In genomic region chr5:149671544-149671943, GRCh38 we compare ENCODE assay signal across 21 cellular contexts. TPM values are rescaled to one million over a fixed set of nuclear protein-coding genes. Genes with fewer than 3 reads are reported as not detected.
A peak's percentile ranks its signal among the peaks of the same experiment; 100 is the strongest.
DNase-seq lines count a peak whose midpoint lies in the region; ATAC-seq and TF ChIP-seq lines count a peak whose summit lies in the region.
"Had no signal": no experiment of that assay in that cellular context is flagged by ENCODE, and none has a peak within 500 bp of the region (broad histone marks: within the 10 kb centered on the region; RNA-seq: fewer than 3 reads in every experiment).

No MANE protein-coding gene starts in this region.

- no peaks in the 10 kb centered on the region for H3K27me3 ChIP-seq in mucosa of rectum (ENCODE audit: control insufficient read depth in 2 of 2, insufficient read depth in 2 of 2, low read length in 2 of 2)

- H3K36me3 Mint-ChIP-seq in WTC11, result peaks cover 5% of the 10 kb centered on the region
- H3K36me3 Mint-ChIP-seq: immature natural killer cell had no signal

- TF ChIP-seq CTCF in WTC11 (IDR thresholded peaks at IDR 0.05), result no peak

- H3K9me3 Mint-ChIP-seq in WTC11, result peaks cover 33% of the 10 kb centered on the region

- POLR2A ChIA-PET in WTC11 (lab: Charles Lee), result no interaction called here

- peak overlapping the region in 1 of 2 donors; percentile 33 for H3K9ac ChIP-seq in mucosa of rectum (ENCODE audit: low read depth in 1 of 2, low read length in 2 of 2)

- DNase-seq in DMS153 treated with DMSO at 0.1 percent for 48 hours (lab: John Stamatoyannopoulos, UW; ENCODE audit: unreplicated experiment), result peak; percentile 30
- DNase-seq in NCI-H2196 (lab: John Stamatoyannopoulos, UW; ENCODE audit: unreplicated experiment), result peak; percentile 90
- peak; percentile 72 to 92 for DNase-seq in T47D (ENCODE audit: low read depth in 1 of 2, low spot score in 1 of 2)
- no peak for DNase-seq in midbrain (lab: John Stamatoyannopoulos, UW)
- DNase-seq in WTC11 (ENCODE audit: low spot score), result no peak
- DNase-seq: activated B cell treated with CpG ODN at 0.5 μM for 24 hours; activated CD8-positive, alpha-beta T cell treated with anti-CD3 and anti-CD28 coated beads for 36 hours; activated naive CD4-positive, alpha-beta T cell treated with anti-CD3 and anti-CD28 coated beads for 36 hours; activated T-cell treated with anti-CD3 and anti-CD28 coated beads, Interleukin-2, amount 50 U/mL, for 4 hours; GF-D8; H9; immature natural killer cell; naive thymus-derived CD4-positive, alpha-beta T cell; NCI-H1436; T-helper 2 cell; trophoblast cell had no signal

- H3K27ac ChIP-seq in mucosa of rectum (ENCODE audit: low read depth in 2 of 2, low read length in 2 of 2), result peak overlapping the region; percentile 78 to 84
- H3K27ac ChIP-seq: SJSA1 had no signal

- no peak overlapping the region for H3K27ac Mint-ChIP-seq in WTC11
- H3K27ac Mint-ChIP-seq: activated B cell treated with CpG ODN at 0.5 μM for 24 hours; activated CD8-positive, alpha-beta T cell treated with anti-CD3 and anti-CD28 coated beads for 36 hours; activated naive CD4-positive, alpha-beta T cell treated with anti-CD3 and anti-CD28 coated beads for 36 hours; H9; immature natural killer cell; naive thymus-derived CD4-positive, alpha-beta T cell; stimulated activated naive CD8-positive, alpha-beta T cell treated with anti-CD3 and anti-CD28 coated beads, Interleukin-15, Interleukin-2, amounts not matched to agents 100 ng/mL and 50 ng/mL, for 24 hours had no signal

- ATAC-seq in HG03442 (IDR thresholded peaks at IDR 0.05; ENCODE audit: unreplicated experiment) (no peak), WTC11 (no peak)
- ATAC-seq: activated CD8-positive, alpha-beta T cell treated with anti-CD3 and anti-CD28 coated beads for 36 hours; activated T-cell treated with anti-CD3 and anti-CD28 coated beads, Interleukin-2, amount 50 U/mL, for 4 hours; naive thymus-derived CD4-positive, alpha-beta T cell; sciatic nerve had no signal

- no peak overlapping the region for H3K4me3 ChIP-seq in mucosa of rectum (ENCODE audit: low read length in 2 of 2)
- H3K4me3 ChIP-seq: SJSA1 had no signal

- no peaks in the 10 kb centered on the region; the same call in 1 of the 2 replicates for H3K4me1 Mint-ChIP-seq in WTC11
- H3K4me1 Mint-ChIP-seq: immature natural killer cell had no signal

- no peaks in the 10 kb centered on the region for H3K9me3 ChIP-seq in mucosa of rectum (ENCODE audit: control insufficient read depth in 2 of 2, low read length in 2 of 2)

- in situ Hi-C loops in T47D (cut with HindIII; ENCODE audit: low pct_unique_long_range_greater_than_20kb, low sequenced_read_pairs), result no loop called here

- CTCF ChIA-PET in WTC11 (lab: Charles Lee), result no interaction called here

- peaks cover 4% of the 10 kb centered on the region; the same call in 1 of the 2 replicates for H3K27me3 Mint-ChIP-seq in WTC11 (ENCODE audit: low read depth)
- H3K27me3 Mint-ChIP-seq: activated B cell treated with CpG ODN at 0.5 μM for 24 hours had no signal

- no peaks in the 10 kb centered on the region for H3K36me3 ChIP-seq in mucosa of rectum (ENCODE audit: control insufficient read depth in 2 of 2, insufficient read depth in 2 of 2, low read length in 2 of 2)
- H3K36me3 ChIP-seq: SJSA1 had no signal

- peaks cover 16 to 50% of the 10 kb centered on the region in 2 donors for H3K4me1 ChIP-seq in mucosa of rectum (ENCODE audit: control insufficient read depth in 2 of 2, insufficient read depth in 2 of 2, low read length in 2 of 2)
- H3K4me1 ChIP-seq: SJSA1 had no signal

- H3K4me3 Mint-ChIP-seq in WTC11, result no peak overlapping the region
- H3K4me3 Mint-ChIP-seq: activated B cell treated with CpG ODN at 0.5 μM for 24 hours; activated CD8-positive, alpha-beta T cell treated with anti-CD3 and anti-CD28 coated beads for 36 hours; activated naive CD4-positive, alpha-beta T cell treated with anti-CD3 and anti-CD28 coated beads for 36 hours; activated T-cell treated with anti-CD3 and anti-CD28 coated beads, Interleukin-2, amount 50 U/mL, for 4 hours; H9; immature natural killer cell; naive thymus-derived CD4-positive, alpha-beta T cell; stimulated activated naive CD8-positive, alpha-beta T cell treated with anti-CD3 and anti-CD28 coated beads, Interleukin-15, Interleukin-2, amounts not matched to agents 100 ng/mL and 50 ng/mL, for 24 hours had no signal

TF ChIP-seq in WTC11, 78 proteins besides CTCF, POLR2A, EP300 and RAD21:
- TF ChIP-seq CDX4 (CRISPR knock-in tag; IDR thresholded peaks at IDR 0.05; ENCODE audit: borderline replicate concordance), result no peak
- no peak for TF ChIP-seq USF2 (CRISPR knock-in tag; IDR thresholded peaks at IDR 0.05)

RNA-seq across cellular contexts. Expression of gene PPARGC1B, which starts 58.6 kb away (rescaled TPM):
- 10.9 to 15.8 TPM (median 11.0 TPM) in 3 replicates for total RNA-seq in WTC11 (2021)

Comparison
In these comparisons a context has a peak if more than half of its experiments do, and no peak if none do; other contexts are left out.
1. DNase-seq: peak in DMS153 treated with DMSO at 0.1 percent for 48 hours (single experiment), NCI-H2196 (single experiment) and T47D (2 of 2); none in midbrain (single experiment) and WTC11 (single experiment).